1 cellular context compared by ENCODE assay signal in genomic region chr1:15414450-15414823, GRCh38.
TF ChIP-seq lines count a peak whose summit lies in the region.

No MANE protein-coding gene starts in this region.

TF ChIP-seq in H1, 55 proteins besides CTCF, POLR2A, EP300 and RAD21:
- TF ChIP-seq CHD2 (IDR thresholded peaks at IDR 0.05; ENCODE audit: low read length) (no peak), SUZ12 (IDR thresholded peaks at IDR 0.05; ENCODE audit: low read length) (no peak), JUND (IDR thresholded peaks at IDR 0.05; ENCODE audit: low read length) (no peak), USF2 (IDR thresholded peaks at IDR 0.05; ENCODE audit: low read length) (no peak), NANOG (IDR thresholded peaks at IDR 0.05; ENCODE audit: insufficient read depth, low read depth, low read length, poor library complexity, severe bottlenecking) (no peak), CHD1 (IDR thresholded peaks at IDR 0.05; ENCODE audit: low read depth, low read length) (no peak)
